ENCODE assay signal across 10 cellular contexts in the genomic region with DNA sequence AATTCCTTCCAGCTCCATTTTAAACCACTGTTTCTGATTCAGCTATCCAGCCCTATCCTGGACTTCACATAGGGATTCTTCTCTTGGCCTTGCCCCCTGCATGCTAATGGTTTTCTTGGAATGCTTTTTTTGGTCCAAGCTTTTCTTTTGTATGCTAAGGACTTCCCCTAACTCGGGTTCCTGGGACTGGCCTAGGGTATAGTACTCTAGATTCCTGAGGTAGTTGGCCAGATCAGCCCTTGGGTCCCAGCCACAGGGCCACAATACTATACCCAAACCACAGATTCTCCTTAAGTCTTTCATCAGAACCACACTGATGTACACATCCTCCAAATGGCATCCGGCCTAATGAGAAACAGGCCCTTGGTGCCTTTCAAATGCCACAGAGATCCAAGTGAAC. TPM values are rescaled to one million over a fixed set of nuclear protein-coding genes. Genes with fewer than 3 reads are reported as not detected.
A peak's percentile ranks its signal among the peaks of the same experiment; 100 is the strongest.
DNase-seq lines count a peak whose midpoint lies in the region; ATAC-seq, FAIRE-seq and TF ChIP-seq lines count a peak whose summit lies in the region.
"Had no signal": no experiment of that assay in that cellular context is flagged by ENCODE, and none has a peak within 500 bp of the region (broad histone marks: within the 10 kb centered on the region; RNA-seq: fewer than 3 reads in every experiment).

No MANE protein-coding gene starts in this region.

- intact Hi-C loops in left lung (cut with DNase I) (no loop called here), Caco-2 (cut with micrococcal nuclease; ENCODE audit: unreplicated experiment) (no loop called here)

- H3K9me3 Mint-ChIP-seq in Caco-2 (ENCODE audit: unreplicated experiment) = no peaks in the 10 kb centered on the region

- TF ChIP-seq POLR2A in GM12892 (IDR thresholded peaks at IDR 0.05; ENCODE audit: low read depth, low read length) = no peak

- H3K4me3 ChIP-seq in AG04450 (ENCODE audit: low read depth, low read length) (no peak overlapping the region), WERI-Rb-1 (ENCODE audit: low read depth, low read length) (no peak overlapping the region), left lung (no peak overlapping the region), Caco-2 (ENCODE audit: low read depth, low read length) (no peak overlapping the region)

- H3K27ac Mint-ChIP-seq in Caco-2 (ENCODE audit: unreplicated experiment) = no peak overlapping the region

- H3K9me3 ChIP-seq in AG04450 (ENCODE audit: control insufficient read depth, insufficient read depth, low read length) (no peaks in the 10 kb centered on the region; the same call in 1 of the 2 replicates), WERI-Rb-1 (ENCODE audit: severe bottlenecking) (no peaks in the 10 kb centered on the region), left lung (no peaks in the 10 kb centered on the region), Caco-2 (no peaks in the 10 kb centered on the region)

- peaks cover 39 to 75% of the 10 kb centered on the region in 2 donors for H3K4me1 ChIP-seq in left lung
- H3K4me1 ChIP-seq in Caco-2 = peaks cover 8% of the 10 kb centered on the region; the same call in 1 of the 2 replicates

- ATAC-seq in left lung = no peak
- ATAC-seq in HG02642 (IDR thresholded peaks at IDR 0.05; ENCODE audit: poor library complexity, unreplicated experiment) = no peak

- POLR2A ChIA-PET in AG04450 (lab: Yijun Ruan, JAX) (no interaction called here), Caco-2 (lab: Charles Lee) (no interaction called here)

- no TSS peak for BruUV-seq in Caco-2 (replicated peaks; lab: Mats Ljungman, UMichigan)

- DNase-seq in AG04450 (ENCODE audit: low read depth, low spot score) (no peak), GM12892 (ENCODE audit: insufficient read length) (no peak), WERI-Rb-1 (no peak), left lung (no peak), islet precursor cell (no peak), Caco-2 (no peak), SW480 (ENCODE audit: low spot score) (no peak)
- DNase-seq: NCI-H1930 had no signal

- H3K4me3 Mint-ChIP-seq in Caco-2 (ENCODE audit: unreplicated experiment) = no peak overlapping the region

- H3K36me3 Mint-ChIP-seq in Caco-2 (ENCODE audit: insufficient read depth, unreplicated experiment) = no peaks in the 10 kb centered on the region

- CTCF ChIA-PET in AG04450 (lab: Charles Lee) = interaction anchor here (0.7 to 0.9 kb wide), 2 partner anchors 9 to 87 kb away, joined by 3 to 4 read pairs; no protein-coding TSS in a partner anchor
- CTCF ChIA-PET in Caco-2 (lab: Charles Lee) = no interaction called here

- no peaks in the 10 kb centered on the region for H3K27me3 Mint-ChIP-seq in Caco-2 (ENCODE audit: insufficient read depth, unreplicated experiment)

- no peak for TF ChIP-seq CTCF in AG04450 (IDR thresholded peaks at IDR 0.05; ENCODE audit: low read depth, low read length)
- no peak for TF ChIP-seq CTCF in WERI-Rb-1 (IDR thresholded peaks at IDR 0.05; ENCODE audit: low read depth, low read length)
- no peak for TF ChIP-seq CTCF in left lung (IDR thresholded peaks at IDR 0.05)
- TF ChIP-seq CTCF in Caco-2 (IDR thresholded peaks at IDR 0.05; ENCODE audit: insufficient read depth in 1 of 2, low read depth in 1 of 2, low read length in 1 of 2, severe bottlenecking in 1 of 2, unreplicated experiment in 1 of 2) = no peak

- H3K27ac ChIP-seq in AG04450 (ENCODE audit: low read depth, low read length) (peak overlapping the region; percentile 75), WERI-Rb-1 (peak overlapping the region; percentile 98), left lung (peak overlapping the region; percentile 2 to 41)

- H3K4me1 Mint-ChIP-seq in Caco-2 (ENCODE audit: low read depth, unreplicated experiment) = peaks cover 13% of the 10 kb centered on the region

- peak; percentile 38 for FAIRE-seq in GM12892 (lab: Jason Lieb, UNC)
- FAIRE-seq: G401.6 had no signal

- H3K27me3 ChIP-seq in AG04450 (ENCODE audit: control insufficient read depth, insufficient read depth, low read length) (no peaks in the 10 kb centered on the region), WERI-Rb-1 (ENCODE audit: insufficient read depth, low read depth, severe bottlenecking) (no peaks in the 10 kb centered on the region), left lung (no peaks in the 10 kb centered on the region), Caco-2 (replicated peaks; ENCODE audit: control insufficient read depth, insufficient read depth, low read length) (no peaks in the 10 kb centered on the region)

- H3K36me3 ChIP-seq in WERI-Rb-1 (peaks cover 17% of the 10 kb centered on the region), left lung (no peaks in the 10 kb centered on the region), Caco-2 (ENCODE audit: control insufficient read depth, insufficient read depth, low read length) (no peaks in the 10 kb centered on the region)

RNA-seq across cellular contexts. Expression of a gene that starts 2.8 kb away (rescaled TPM):
- 14.3 and 17.9 TPM in 2 replicates for polyA plus RNA-seq in AG04450 (2011; rRNA removed)
- 27.2 and 38.6 TPM in 2 replicates for polyA minus RNA-seq in AG04450 (2011; rRNA and poly(A)+ RNA removed)
- 4.5 TPM for polyA plus RNA-seq in GM12892 (2012; ENCODE audit: missing spikeins)
- total RNA-seq in left lung (10 to 100 TPM; 33.6 to 42.7 TPM), Caco-2 (2022) (10.8 and 10.9 TPM in 2 replicates)

RNA-seq across cellular contexts. Expression of a gene that starts 34.5 kb away (rescaled TPM):
- polyA plus RNA-seq in AG04450 (2011; rRNA removed) = not detected in 2 replicates
- not detected in 2 replicates for polyA minus RNA-seq in AG04450 (2011; rRNA and poly(A)+ RNA removed)
- 0.04 TPM for polyA plus RNA-seq in GM12892 (2012; ENCODE audit: missing spikeins)
- total RNA-seq in left lung = 1 to 10 TPM in 1 of 2 donors, under 1 TPM in 1; 0.44 to 2.0 TPM
- total RNA-seq in Caco-2 (2022) = not detected in 2 replicates

RNA-seq across cellular contexts. Expression of a gene that starts 49.6 kb away (rescaled TPM):
- not detected in 2 replicates for polyA plus RNA-seq in AG04450 (2011; rRNA removed)
- polyA minus RNA-seq in AG04450 (2011; rRNA and poly(A)+ RNA removed) = not detected in 2 replicates
- polyA plus RNA-seq in GM12892 (2012; ENCODE audit: missing spikeins) = 0.23 TPM
- total RNA-seq in left lung = 1 to 10 TPM in 1 of 2 donors, under 1 TPM in 1; 0.96 to 4.1 TPM
- total RNA-seq in Caco-2 (2022) = not detected in 2 replicates

Comparison
In these comparisons a context has a peak if more than half of its experiments do, and no peak if none do; other contexts are left out.
1. H3K27ac ChIP-seq: peak in every context shown above with its lines; median percentile 98 in WERI-Rb-1; 75 in AG04450; 22 in left lung.